Comparison of ENCODE assay signal across 3 cellular contexts in the genomic region with DNA sequence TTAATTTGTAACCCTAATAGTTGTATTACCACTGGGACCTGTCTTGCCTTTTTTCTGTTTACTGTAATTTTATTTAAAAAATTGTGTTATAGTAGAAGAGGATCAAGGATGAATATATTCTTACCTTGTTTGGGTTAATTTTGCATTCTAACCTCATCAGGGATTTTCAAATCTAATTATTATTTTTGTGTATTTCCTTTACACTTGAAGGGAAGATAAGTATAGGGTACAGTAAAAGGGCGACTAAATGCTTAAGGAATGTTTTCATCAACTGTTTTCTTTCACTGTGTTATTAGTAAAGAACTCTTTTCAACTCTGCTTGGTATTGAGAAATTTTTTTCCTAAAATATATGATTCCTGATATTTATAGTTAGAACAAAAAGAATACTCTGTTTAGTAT.
TF ChIP-seq lines count a peak whose summit lies in the region.

No MANE protein-coding gene starts in this region.

TF ChIP-seq in A549, 52 proteins besides CTCF, POLR2A, EP300 and RAD21 (continues in another document):
- TF ChIP-seq, protein P1, sequence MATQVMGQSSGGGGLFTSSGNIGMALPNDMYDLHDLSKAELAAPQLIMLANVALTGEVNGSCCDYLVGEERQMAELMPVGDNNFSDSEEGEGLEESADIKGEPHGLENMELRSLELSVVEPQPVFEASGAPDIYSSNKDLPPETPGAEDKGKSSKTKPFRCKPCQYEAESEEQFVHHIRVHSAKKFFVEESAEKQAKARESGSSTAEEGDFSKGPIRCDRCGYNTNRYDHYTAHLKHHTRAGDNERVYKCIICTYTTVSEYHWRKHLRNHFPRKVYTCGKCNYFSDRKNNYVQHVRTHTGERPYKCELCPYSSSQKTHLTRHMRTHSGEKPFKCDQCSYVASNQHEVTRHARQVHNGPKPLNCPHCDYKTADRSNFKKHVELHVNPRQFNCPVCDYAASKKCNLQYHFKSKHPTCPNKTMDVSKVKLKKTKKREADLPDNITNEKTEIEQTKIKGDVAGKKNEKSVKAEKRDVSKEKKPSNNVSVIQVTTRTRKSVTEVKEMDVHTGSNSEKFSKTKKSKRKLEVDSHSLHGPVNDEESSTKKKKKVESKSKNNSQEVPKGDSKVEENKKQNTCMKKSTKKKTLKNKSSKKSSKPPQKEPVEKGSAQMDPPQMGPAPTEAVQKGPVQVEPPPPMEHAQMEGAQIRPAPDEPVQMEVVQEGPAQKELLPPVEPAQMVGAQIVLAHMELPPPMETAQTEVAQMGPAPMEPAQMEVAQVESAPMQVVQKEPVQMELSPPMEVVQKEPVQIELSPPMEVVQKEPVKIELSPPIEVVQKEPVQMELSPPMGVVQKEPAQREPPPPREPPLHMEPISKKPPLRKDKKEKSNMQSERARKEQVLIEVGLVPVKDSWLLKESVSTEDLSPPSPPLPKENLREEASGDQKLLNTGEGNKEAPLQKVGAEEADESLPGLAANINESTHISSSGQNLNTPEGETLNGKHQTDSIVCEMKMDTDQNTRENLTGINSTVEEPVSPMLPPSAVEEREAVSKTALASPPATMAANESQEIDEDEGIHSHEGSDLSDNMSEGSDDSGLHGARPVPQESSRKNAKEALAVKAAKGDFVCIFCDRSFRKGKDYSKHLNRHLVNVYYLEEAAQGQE (IDR thresholded peaks at IDR 0.05) = no peak
- TF ChIP-seq JUNB (IDR thresholded peaks at IDR 0.05) = no peak
- TF ChIP-seq, protein P2, sequence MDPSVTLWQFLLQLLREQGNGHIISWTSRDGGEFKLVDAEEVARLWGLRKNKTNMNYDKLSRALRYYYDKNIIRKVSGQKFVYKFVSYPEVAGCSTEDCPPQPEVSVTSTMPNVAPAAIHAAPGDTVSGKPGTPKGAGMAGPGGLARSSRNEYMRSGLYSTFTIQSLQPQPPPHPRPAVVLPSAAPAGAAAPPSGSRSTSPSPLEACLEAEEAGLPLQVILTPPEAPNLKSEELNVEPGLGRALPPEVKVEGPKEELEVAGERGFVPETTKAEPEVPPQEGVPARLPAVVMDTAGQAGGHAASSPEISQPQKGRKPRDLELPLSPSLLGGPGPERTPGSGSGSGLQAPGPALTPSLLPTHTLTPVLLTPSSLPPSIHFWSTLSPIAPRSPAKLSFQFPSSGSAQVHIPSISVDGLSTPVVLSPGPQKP (IDR thresholded peaks at IDR 0.05; ENCODE audit: low read depth, low read length) = no peak
- no peak for TF ChIP-seq ZC3H11A (IDR thresholded peaks at IDR 0.05)
- TF ChIP-seq CEBPB (IDR thresholded peaks at IDR 0.05) = no peak
- TF ChIP-seq ZSCAN20 (CRISPR knock-in tag; IDR thresholded peaks at IDR 0.05) = no peak
- no peak for TF ChIP-seq FOSB (CRISPR knock-in tag; IDR thresholded peaks at IDR 0.05)
- TF ChIP-seq HOXB13 (CRISPR knock-in tag; IDR thresholded peaks at IDR 0.05; ENCODE audit: low read depth) = no peak
- TF ChIP-seq FOXS1 (CRISPR knock-in tag; IDR thresholded peaks at IDR 0.05) = no peak
- TF ChIP-seq, protein P3, sequence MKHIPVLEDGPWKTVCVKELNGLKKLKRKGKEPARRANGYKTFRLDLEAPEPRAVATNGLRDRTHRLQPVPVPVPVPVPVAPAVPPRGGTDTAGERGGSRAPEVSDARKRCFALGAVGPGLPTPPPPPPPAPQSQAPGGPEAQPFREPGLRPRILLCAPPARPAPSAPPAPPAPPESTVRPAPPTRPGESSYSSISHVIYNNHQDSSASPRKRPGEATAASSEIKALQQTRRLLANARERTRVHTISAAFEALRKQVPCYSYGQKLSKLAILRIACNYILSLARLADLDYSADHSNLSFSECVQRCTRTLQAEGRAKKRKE (CRISPR knock-in tag; IDR thresholded peaks at IDR 0.05; ENCODE audit: low read depth) = no peak
- TF ChIP-seq GATA3 (IDR thresholded peaks at IDR 0.05; ENCODE audit: borderline replicate concordance) = no peak
- TF ChIP-seq ZFP36 (IDR thresholded peaks at IDR 0.05; ENCODE audit: borderline replicate concordance, partially characterized antibody) = no peak
- no peak for TF ChIP-seq JUN (IDR thresholded peaks at IDR 0.05)
- no peak for TF ChIP-seq EHF (CRISPR knock-in tag; IDR thresholded peaks at IDR 0.05)
- TF ChIP-seq KDM1A (IDR thresholded peaks at IDR 0.05; ENCODE audit: low read depth) = no peak
- TF ChIP-seq, protein P4, sequence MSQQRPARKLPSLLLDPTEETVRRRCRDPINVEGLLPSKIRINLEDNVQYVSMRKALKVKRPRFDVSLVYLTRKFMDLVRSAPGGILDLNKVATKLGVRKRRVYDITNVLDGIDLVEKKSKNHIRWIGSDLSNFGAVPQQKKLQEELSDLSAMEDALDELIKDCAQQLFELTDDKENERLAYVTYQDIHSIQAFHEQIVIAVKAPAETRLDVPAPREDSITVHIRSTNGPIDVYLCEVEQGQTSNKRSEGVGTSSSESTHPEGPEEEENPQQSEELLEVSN (IDR thresholded peaks at IDR 0.05; ENCODE audit: borderline replicate concordance, low read depth) = no peak

TF ChIP-seq in HCT116, 20 proteins besides CTCF, POLR2A, EP300 and RAD21:
- TF ChIP-seq, protein P1 (IDR thresholded peaks at IDR 0.05; ENCODE audit: low read depth) = no peak
- TF ChIP-seq EGR1 (IDR thresholded peaks at IDR 0.05; ENCODE audit: low read depth) (no peak), ZFX (IDR thresholded peaks at IDR 0.05) (no peak), SP1 (IDR thresholded peaks at IDR 0.05; ENCODE audit: low read depth) (no peak), ELF1 (IDR thresholded peaks at IDR 0.05; ENCODE audit: borderline replicate concordance, low read depth) (no peak), EZH2phosphoT487 (IDR thresholded peaks at IDR 0.05; ENCODE audit: borderline replicate concordance) (no peak)
- TF ChIP-seq, protein P5, sequence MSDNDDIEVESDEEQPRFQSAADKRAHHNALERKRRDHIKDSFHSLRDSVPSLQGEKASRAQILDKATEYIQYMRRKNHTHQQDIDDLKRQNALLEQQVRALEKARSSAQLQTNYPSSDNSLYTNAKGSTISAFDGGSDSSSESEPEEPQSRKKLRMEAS (IDR thresholded peaks at IDR 0.05) = no peak

TF ChIP-seq in K562, 482 proteins besides CTCF, POLR2A, EP300 and RAD21:
- TF ChIP-seq ZNF431 (CRISPR knock-in tag; IDR thresholded peaks at IDR 0.05) (0 out of 2 replicates have a peak, but pooled peaks have one; percentile 15), ZNF57 (CRISPR knock-in tag; IDR thresholded peaks at IDR 0.05) (no peak)
